Comparison of ENCODE assay signal across 8 cellular contexts in the genomic region with DNA sequence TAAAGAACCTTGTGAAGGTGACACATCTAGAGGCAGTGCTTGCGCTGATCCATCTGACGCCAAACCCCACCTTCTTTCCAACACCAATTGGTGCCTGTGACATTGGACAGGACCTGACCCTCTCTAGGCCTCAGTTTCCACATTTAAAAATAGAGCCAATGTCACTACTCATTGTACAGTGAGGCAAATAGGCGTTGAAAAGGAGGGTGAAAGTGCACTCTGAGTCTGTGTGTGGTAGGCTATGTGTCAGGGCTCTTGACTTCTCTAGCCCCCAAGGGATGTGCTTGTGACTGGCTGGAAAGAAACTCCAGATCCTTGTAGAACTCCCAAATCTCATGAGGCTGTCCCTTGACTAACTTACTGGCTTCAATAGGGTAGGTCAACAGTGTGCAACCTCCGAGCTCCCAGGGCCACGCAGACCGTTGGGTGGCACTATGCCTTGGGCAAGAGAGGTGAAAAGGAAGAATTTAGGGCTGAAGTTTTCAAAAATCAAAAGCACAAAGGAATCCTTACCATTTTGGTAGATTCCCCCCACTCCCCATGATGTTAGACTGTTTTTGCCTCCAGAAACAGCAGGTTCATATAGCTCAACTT. TPM values are rescaled to one million over a fixed set of nuclear protein-coding genes. Genes with fewer than 3 reads are reported as not detected.
DNase-seq lines count a peak whose midpoint lies in the region; ATAC-seq and TF ChIP-seq lines count a peak whose summit lies in the region.

No MANE protein-coding gene starts in this region.

- H3K36me3 ChIP-seq in HEK293 (ENCODE audit: control insufficient read depth in 2 of 2, insufficient read depth in 1 of 2, low read length in 2 of 2) (peaks cover 30 to 46% of the 10 kb centered on the region in 2 experiments), cardiac muscle cell (peaks cover 19% of the 10 kb centered on the region)

- CTCF ChIA-PET in HEK293 (lab: Yijun Ruan, JAX) (interaction anchor here (0.6 to 8.7 kb wide), 4 partner anchors 10 to 136 kb away, joined by 4 to 79 read pairs (median 9); no protein-coding TSS in a partner anchor), WTC11 (lab: Charles Lee) (interaction anchor here (1.0 to 2.8 kb wide), 11 partner anchors 9 to 139 kb away, joined by 4 to 16 read pairs (median 5); partner anchors contain the start of gene CPLX3)

- peaks cover 3% of the 10 kb centered on the region; the same call in 1 of the 2 replicates for H3K4me1 ChIP-seq in HEK293 (ENCODE audit: control insufficient read depth, insufficient read depth, low read length)
- H3K4me1 ChIP-seq in cardiac muscle cell (ENCODE audit: low read depth): peaks cover 16% of the 10 kb centered on the region

- no peak for TF ChIP-seq CTCF in HEK293 (tag by site-specific recombination; IDR thresholded peaks at IDR 0.05)
- no peak for TF ChIP-seq CTCF in WTC11 (IDR thresholded peaks at IDR 0.05)
- no peak for TF ChIP-seq CTCF in cardiac muscle cell (IDR thresholded peaks at IDR 0.05; ENCODE audit: low read depth, low read length)
- no peak for TF ChIP-seq CTCF in retinal pigment epithelial cell (conservative IDR thresholded peaks at IDR 0.05; ENCODE audit: low read depth, low read length)

- no peaks in the 10 kb centered on the region for H3K27me3 ChIP-seq in cardiac muscle cell

- ATAC-seq in WTC11: peak; percentile 6
- ATAC-seq in HG03460 (IDR thresholded peaks at IDR 0.05; ENCODE audit: unreplicated experiment): no peak

- H3K9me3 Mint-ChIP-seq in WTC11: peaks cover 8% of the 10 kb centered on the region

- H3K9me3 ChIP-seq in HEK293 (ENCODE audit: control insufficient read depth, insufficient read depth, low read depth, low read length) (no peaks in the 10 kb centered on the region), cardiac muscle cell (ENCODE audit: low read depth) (no peaks in the 10 kb centered on the region)

- H3K4me3 Mint-ChIP-seq in WTC11: peak overlapping the region; percentile 94

- peak overlapping the region; percentile 89; the same call in 1 of the 2 replicates for H3K27ac ChIP-seq in HEK293 (ENCODE audit: extremely low read depth, low read depth, low read length)
- H3K27ac ChIP-seq in cardiac muscle cell: peak overlapping the region; percentile 94

- no peak for TF ChIP-seq POLR2A in erythroblast (IDR thresholded peaks at IDR 0.05; ENCODE audit: low read length)

- peak overlapping the region; percentile 82 for H3K4me3 ChIP-seq in HEK293 (ENCODE audit: low read depth, low read length)
- H3K4me3 ChIP-seq in cardiac muscle cell: peak overlapping the region; percentile 67
- peak overlapping the region; percentile 80 for H3K4me3 ChIP-seq in retinal pigment epithelial cell (ENCODE audit: low read length)

- DNase-seq in WTC11 (ENCODE audit: low spot score) (no peak), cardiac muscle cell (ENCODE audit: low read depth in 1 of 2, low spot score in 1 of 2) (peak; percentile 17 to 71), retinal pigment epithelial cell (ENCODE audit: low read depth) (no peak), activated gamma-delta T cell treated with Interleukin-2 at 50 U/mL for 16 hours (no peak), erythroblast (lab: John Stamatoyannopoulos, UW) (no peak)
- no peak for DNase-seq in stimulated activated CD4-positive, alpha-beta T cell treated with anti-CD3 and anti-CD28 coated beads, Interleukin-4, amount 100 ng/mL, for 1 hour

- POLR2A ChIA-PET in HEK293 (lab: Yijun Ruan, JAX): interaction anchor here (0.6 to 2.5 kb wide), 20 partner anchors 10 to 740 kb away, joined by 3 to 36 read pairs (median 5); partner anchors contain the start of genes COX5A, MPI, SCAMP2 and SNX33
- POLR2A ChIA-PET in WTC11 (lab: Charles Lee): interaction anchor here (1.0 to 1.4 kb wide), 4 partner anchors 10 to 147 kb away, joined by 4 to 12 read pairs (median 7); partner anchors contain the start of gene COX5A

- no peaks in the 10 kb centered on the region for H3K27me3 Mint-ChIP-seq in WTC11 (ENCODE audit: low read depth)

- H3K27ac Mint-ChIP-seq in WTC11: peak overlapping the region; percentile 71; the same call in 1 of the 2 replicates

- peaks cover 15% of the 10 kb centered on the region for H3K4me1 Mint-ChIP-seq in WTC11

- H3K36me3 Mint-ChIP-seq in WTC11: peaks cover 57% of the 10 kb centered on the region

TF ChIP-seq in HEK293, 187 proteins besides CTCF, POLR2A, EP300 and RAD21:
- TF ChIP-seq PRDM1 (tag by site-specific recombination; IDR thresholded peaks at IDR 0.05) (peak; percentile 54; the same call in 1 of the 2 replicates), KLF8 (tag by site-specific recombination; IDR thresholded peaks at IDR 0.05) (no peak), ZBTB48 (tag by site-specific recombination; IDR thresholded peaks at IDR 0.05) (0 out of 2 replicates have a peak, but pooled peaks have one; percentile 40), ZNF112 (tag by site-specific recombination; IDR thresholded peaks at IDR 0.05) (no peak), GLIS1 (tag by site-specific recombination; IDR thresholded peaks at IDR 0.05) (peak; percentile 78), KLF9 (tag by site-specific recombination; IDR thresholded peaks at IDR 0.05; ENCODE audit: low read depth) (0 out of 2 replicates have a peak, but pooled peaks have one; percentile 5), ZFP37 (tag by site-specific recombination; IDR thresholded peaks at IDR 0.05) (0 out of 2 replicates have a peak, but pooled peaks have one; percentile 47), SCRT2 (tag by site-specific recombination; IDR thresholded peaks at IDR 0.05) (no peak), ZBTB17 (tag by site-specific recombination; IDR thresholded peaks at IDR 0.05) (0 out of 2 replicates have a peak, but pooled peaks have one; percentile 8)

TF ChIP-seq in WTC11, 78 proteins besides CTCF, POLR2A, EP300 and RAD21:
- TF ChIP-seq ZNF232 (CRISPR knock-in tag; IDR thresholded peaks at IDR 0.05): no peak
- TF ChIP-seq, protein P1, sequence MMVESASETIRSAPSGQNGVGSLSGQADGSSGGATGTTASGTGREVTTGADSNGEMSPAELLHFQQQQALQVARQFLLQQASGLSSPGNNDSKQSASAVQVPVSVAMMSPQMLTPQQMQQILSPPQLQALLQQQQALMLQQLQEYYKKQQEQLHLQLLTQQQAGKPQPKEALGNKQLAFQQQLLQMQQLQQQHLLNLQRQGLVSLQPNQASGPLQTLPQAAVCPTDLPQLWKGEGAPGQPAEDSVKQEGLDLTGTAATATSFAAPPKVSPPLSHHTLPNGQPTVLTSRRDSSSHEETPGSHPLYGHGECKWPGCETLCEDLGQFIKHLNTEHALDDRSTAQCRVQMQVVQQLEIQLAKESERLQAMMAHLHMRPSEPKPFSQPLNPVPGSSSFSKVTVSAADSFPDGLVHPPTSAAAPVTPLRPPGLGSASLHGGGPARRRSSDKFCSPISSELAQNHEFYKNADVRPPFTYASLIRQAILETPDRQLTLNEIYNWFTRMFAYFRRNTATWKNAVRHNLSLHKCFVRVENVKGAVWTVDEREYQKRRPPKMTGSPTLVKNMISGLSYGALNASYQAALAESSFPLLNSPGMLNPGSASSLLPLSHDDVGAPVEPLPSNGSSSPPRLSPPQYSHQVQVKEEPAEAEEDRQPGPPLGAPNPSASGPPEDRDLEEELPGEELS (CRISPR knock-in tag; IDR thresholded peaks at IDR 0.05): 0 out of 2 replicates have a peak, but pooled peaks have one; percentile 35

RNA-seq across cellular contexts. Expression of gene FAM219B, which starts 0.7 kb away (rescaled TPM):
- total RNA-seq in WTC11 (2021): 67.3 to 99.6 TPM (median 87.8 TPM) in 3 replicates
- 109 and 168 TPM in 2 replicates for total RNA-seq in cardiac muscle cell
- 107 and 157 TPM in 2 replicates for polyA plus RNA-seq in cardiac muscle cell

RNA-seq across cellular contexts. Expression of gene MPI, which starts 17.5 kb away (rescaled TPM):
- 36.3 to 65.1 TPM (median 59.8 TPM) in 3 replicates for total RNA-seq in WTC11 (2021)
- total RNA-seq in cardiac muscle cell: 170 and 285 TPM in 2 replicates
- 106 and 173 TPM in 2 replicates for polyA plus RNA-seq in cardiac muscle cell

RNA-seq across cellular contexts. Expression of gene COX5A, which starts 30.5 kb away (rescaled TPM):
- total RNA-seq in WTC11 (2021) (336 to 355 TPM (median 354 TPM) in 3 replicates), cardiac muscle cell (285 and 435 TPM in 2 replicates)
- polyA plus RNA-seq in cardiac muscle cell: 1,301 and 1,489 TPM in 2 replicates

RNA-seq across cellular contexts. Expression of gene SCAMP2, which starts 34.2 kb away (rescaled TPM):
- total RNA-seq in WTC11 (2021) (38.0 to 47.0 TPM (median 39.0 TPM) in 3 replicates), cardiac muscle cell (52.3 and 55.1 TPM in 2 replicates)
- 89.0 and 115 TPM in 2 replicates for polyA plus RNA-seq in cardiac muscle cell

RNA-seq across cellular contexts. Expression of gene RPP25, which starts 49.2 kb away (rescaled TPM):
- total RNA-seq in WTC11 (2021): 28.3 to 31.3 TPM (median 29.0 TPM) in 3 replicates
- total RNA-seq in cardiac muscle cell: 21.1 and 23.0 TPM in 2 replicates
- 18.3 and 20.8 TPM in 2 replicates for polyA plus RNA-seq in cardiac muscle cell

Comparison
In these comparisons a context has a peak if more than half of its experiments do, and no peak if none do; other contexts are left out.
1. DNase-seq: peak in cardiac muscle cell (2 of 2); none in WTC11 (single experiment), retinal pigment epithelial cell (single experiment), activated gamma-delta T cell treated with Interleukin-2 at 50 U/mL for 16 hours (single experiment), erythroblast (0 of 2) and stimulated activated CD4-positive, alpha-beta T cell treated with anti-CD3 and anti-CD28 coated beads, Interleukin-4, amount 100 ng/mL, for 1 hour (single experiment).
2. Peak in every context shown above with its lines, with median percentiles within 50 percentile points of each other: H3K4me3 ChIP-seq.